Comparison of ENCODE assay signal across 13 cellular contexts in genomic region chr9:135976531-135976930, GRCh38.
"Had no signal": no experiment of that assay in that cellular context is flagged by ENCODE, and none has a peak within 500 bp of the region (broad histone marks: within the 10 kb centered on the region; RNA-seq: fewer than 3 reads in every experiment).

No MANE protein-coding gene starts in this region.

- H3K4me1 ChIP-seq: parathyroid adenoma had no signal

- H3K4me3 ChIP-seq: testis had no signal

- H3K9me3 ChIP-seq: testis had no signal

- H3K27me3 ChIP-seq: testis had no signal

- DNase-seq: activated B cell treated with CpG ODN at 0.5 μM for 24 hours; activated CD4-positive, alpha-beta T cell treated with anti-CD3 and anti-CD28 coated beads, Interleukin-2, amount 10 ng/mL, durations not matched to agents 24 days and 14 days; cerebellar nuclear complex; dermis blood vessel endothelial cell; erythroblast; immature natural killer cell; left cardiac atrium; stimulated activated CD4-positive, alpha-beta T cell treated with anti-CD3 and anti-CD28 coated beads, Interleukin-15, amount 100 ng/mL, for 24 hours; stimulated activated CD4-positive, alpha-beta T cell treated with anti-CD3 and anti-CD28 coated beads, Interleukin-4, amount 100 ng/mL, for 24 hours; stimulated activated naive CD8-positive, alpha-beta T cell treated with anti-CD3 and anti-CD28 coated beads, Interleukin-15, amount 100 ng/mL, for 72 hours; T-helper 1 cell; testis had no signal

- H3K9ac ChIP-seq: parathyroid adenoma had no signal

- H3K27ac ChIP-seq: parathyroid adenoma, testis had no signal
